Comparison of ENCODE assay signal across 6 cellular contexts in genomic region chr16:1941924-1942809, GRCh38. TPM values are rescaled to one million over a fixed set of nuclear protein-coding genes. Genes with fewer than 3 reads are reported as not detected.
DNase-seq lines count a peak whose midpoint lies in the region; ATAC-seq and TF ChIP-seq lines count a peak whose summit lies in the region.

No MANE protein-coding gene starts in this region.

- H3K9me3 Mint-ChIP-seq in brain (peaks cover 0 to 10% (median 0%) of the 10 kb centered on the region in 5 experiments), nephron progenitor cell (peaks cover 6% of the 10 kb centered on the region)

- H3K36me3 Mint-ChIP-seq in brain (peaks cover 9% of the 10 kb centered on the region), nephron progenitor cell (ENCODE audit: low read depth) (peaks cover 1% of the 10 kb centered on the region)

- peaks cover 26% of the 10 kb centered on the region for H3K4me1 Mint-ChIP-seq in brain
- H3K4me1 Mint-ChIP-seq in nephron progenitor cell = peaks cover 41% of the 10 kb centered on the region

- H3K27me3 Mint-ChIP-seq in brain (peaks cover 4% of the 10 kb centered on the region), nephron progenitor cell (ENCODE audit: low read depth, poor library complexity) (peaks cover 7% of the 10 kb centered on the region)

- no peak for ATAC-seq in GM21423 (IDR thresholded peaks at IDR 0.05; ENCODE audit: unreplicated experiment)

- H3K4me3 ChIP-seq in Jurkat, Clone E6-1 (ENCODE audit: low read length) = peak overlapping the region; percentile 58

- H3K4me3 Mint-ChIP-seq in brain (peak overlapping the region; percentile 85 to 92 (median 90)), nephron progenitor cell (peak overlapping the region; percentile 92)

- TF ChIP-seq CTCF in brain (conservative IDR thresholded peaks at IDR 0.05) (no peak), nephron progenitor cell (IDR thresholded peaks at IDR 0.05) (no peak)

- no peak for DNase-seq in Jurkat, Clone E6-1 (ENCODE audit: low read depth, low spot score)
- DNase-seq in nephron progenitor cell (no peak), DMS153 treated with DMSO at 0.1 percent for 48 hours (lab: John Stamatoyannopoulos, UW; ENCODE audit: unreplicated experiment) (no peak), medulla oblongata (ENCODE audit: extremely low spot score) (no peak)

- H3K27ac Mint-ChIP-seq in brain (peak overlapping the region in 1 of 5 experiments; percentile 66), nephron progenitor cell (no peak overlapping the region)

RNA-seq across cellular contexts. Expression of gene MSRB1, which starts 0.8 kb away (rescaled TPM):
- polyA plus RNA-seq in Jurkat, Clone E6-1 (2012; ENCODE audit: insufficient read depth, insufficient read length) = 43.8 TPM
- 24.5 TPM for polyA plus RNA-seq in brain (ENCODE audit: insufficient read depth, low read depth, low replicate concordance)

RNA-seq across cellular contexts. Expression of gene RPL3L, which starts 12.3 kb away (rescaled TPM):
- not detected for polyA plus RNA-seq in Jurkat, Clone E6-1 (2012; ENCODE audit: insufficient read depth, insufficient read length)
- not detected for polyA plus RNA-seq in brain (ENCODE audit: insufficient read depth, low read depth, low replicate concordance)

RNA-seq across cellular contexts. Expression of gene NDUFB10, which starts 17.2 kb away (rescaled TPM):
- polyA plus RNA-seq in Jurkat, Clone E6-1 (2012; ENCODE audit: insufficient read depth, insufficient read length) = 315 TPM
- 281 TPM for polyA plus RNA-seq in brain (ENCODE audit: insufficient read depth, low read depth, low replicate concordance)

RNA-seq across cellular contexts. Expression of gene RPS2, which starts 22.5 kb away (rescaled TPM):
- 2,923 TPM for polyA plus RNA-seq in Jurkat, Clone E6-1 (2012; ENCODE audit: insufficient read depth, insufficient read length)
- 3,590 TPM for polyA plus RNA-seq in brain (ENCODE audit: insufficient read depth, low read depth, low replicate concordance)

RNA-seq across cellular contexts. Expression of gene HS3ST6, which starts 24.0 kb away (rescaled TPM):
- not detected for polyA plus RNA-seq in Jurkat, Clone E6-1 (2012; ENCODE audit: insufficient read depth, insufficient read length)
- polyA plus RNA-seq in brain (ENCODE audit: insufficient read depth, low read depth, low replicate concordance) = 1.2 TPM
